Comparison of ENCODE assay signal across 12 cellular contexts in genomic region chr20:5531318-5532081, GRCh38.
DNase-seq lines count a peak whose midpoint lies in the region; ATAC-seq and TF ChIP-seq lines count a peak whose summit lies in the region.
"Had no signal": no experiment of that assay in that cellular context is flagged by ENCODE, and none has a peak within 500 bp of the region (broad histone marks: within the 10 kb centered on the region; RNA-seq: fewer than 3 reads in every experiment).

No MANE protein-coding gene starts in this region.

- H3K9me3 Mint-ChIP-seq in stimulated activated naive CD8-positive, alpha-beta T cell treated with anti-CD3 and anti-CD28 coated beads, Interleukin-15, Interleukin-2, amounts not matched to agents 100 ng/mL and 50 ng/mL, for 24 hours, result no peaks in the 10 kb centered on the region
- peaks cover 7% of the 10 kb centered on the region for H3K9me3 Mint-ChIP-seq in glutamatergic neuron (ENCODE audit: unreplicated experiment)
- H3K9me3 Mint-ChIP-seq: naive thymus-derived CD4-positive, alpha-beta T cell had no signal

- ATAC-seq in stimulated activated naive CD8-positive, alpha-beta T cell treated with anti-CD3 and anti-CD28 coated beads, Interleukin-15, Interleukin-2, amounts not matched to agents 100 U/mL and 50 U/mL, for 24 hours, result no peak
- ATAC-seq in left colon, result peak; percentile 38
- ATAC-seq: naive thymus-derived CD4-positive, alpha-beta T cell had no signal

- TF ChIP-seq CTCF in glutamatergic neuron (IDR thresholded peaks at IDR 0.05; ENCODE audit: partially characterized antibody, unreplicated experiment), result no peak

- no peak for DNase-seq in stimulated activated naive CD8-positive, alpha-beta T cell treated with anti-CD3 and anti-CD28 coated beads, Interleukin-15, Interleukin-2, amounts not matched to agents 100 U/mL and 50 U/mL, for 24 hours
- peak; percentile 97 for DNase-seq in amniotic epithelial cell (ENCODE audit: low read depth)
- DNase-seq in left colon, result no peak
- DNase-seq in glutamatergic neuron, result no peak
- DNase-seq in NCI-H1694 (lab: John Stamatoyannopoulos, UW), result no peak
- no peak for DNase-seq in stimulated activated CD4-positive, alpha-beta T cell treated with anti-CD3 and anti-CD28 coated beads, Interleukin-12 subunit alpha, Interleukin-12 subunit beta, amount 100 ng/mL, for 4 hours
- DNase-seq in RPMI8226, result no peak
- DNase-seq: central memory CD4-positive, alpha-beta T cell; heart left ventricle; naive thymus-derived CD4-positive, alpha-beta T cell; stimulated activated CD4-positive, alpha-beta T cell treated with anti-CD3 and anti-CD28 coated beads, Interleukin-4, amount 100 ng/mL, for 24 hours had no signal

- intact Hi-C loops in left colon (cut with DNase I, micrococcal nuclease), result no loop called here

- H3K27me3 Mint-ChIP-seq in stimulated activated naive CD8-positive, alpha-beta T cell treated with anti-CD3 and anti-CD28 coated beads, Interleukin-15, Interleukin-2, amounts not matched to agents 100 ng/mL and 50 ng/mL, for 24 hours, result no peaks in the 10 kb centered on the region
- peaks cover 5% of the 10 kb centered on the region for H3K27me3 Mint-ChIP-seq in glutamatergic neuron (ENCODE audit: unreplicated experiment)
- H3K27me3 Mint-ChIP-seq: naive thymus-derived CD4-positive, alpha-beta T cell had no signal

- H3K4me1 Mint-ChIP-seq in stimulated activated naive CD8-positive, alpha-beta T cell treated with anti-CD3 and anti-CD28 coated beads, Interleukin-15, Interleukin-2, amounts not matched to agents 100 ng/mL and 50 ng/mL, for 24 hours (ENCODE audit: low read depth), result peaks cover 26% of the 10 kb centered on the region
- no peaks in the 10 kb centered on the region for H3K4me1 Mint-ChIP-seq in glutamatergic neuron (ENCODE audit: low read depth, unreplicated experiment)

- no peaks in the 10 kb centered on the region for H3K36me3 Mint-ChIP-seq in stimulated activated naive CD8-positive, alpha-beta T cell treated with anti-CD3 and anti-CD28 coated beads, Interleukin-15, Interleukin-2, amounts not matched to agents 100 ng/mL and 50 ng/mL, for 24 hours (ENCODE audit: low read depth)
- no peaks in the 10 kb centered on the region for H3K36me3 Mint-ChIP-seq in glutamatergic neuron (ENCODE audit: unreplicated experiment)

- H3K4me3 Mint-ChIP-seq in stimulated activated naive CD8-positive, alpha-beta T cell treated with anti-CD3 and anti-CD28 coated beads, Interleukin-15, Interleukin-2, amounts not matched to agents 100 ng/mL and 50 ng/mL, for 24 hours, result no peak overlapping the region
- no peak overlapping the region for H3K4me3 Mint-ChIP-seq in glutamatergic neuron (ENCODE audit: unreplicated experiment)
- H3K4me3 Mint-ChIP-seq: naive thymus-derived CD4-positive, alpha-beta T cell had no signal

- H3K27ac Mint-ChIP-seq in stimulated activated naive CD8-positive, alpha-beta T cell treated with anti-CD3 and anti-CD28 coated beads, Interleukin-15, Interleukin-2, amounts not matched to agents 100 ng/mL and 50 ng/mL, for 24 hours, result peak overlapping the region; percentile 7
- no peak overlapping the region for H3K27ac Mint-ChIP-seq in glutamatergic neuron (ENCODE audit: unreplicated experiment)
